Comparison of ENCODE assay signal across 19 cellular contexts in genomic region chr7:131586759-131587158, GRCh38. TPM values are rescaled to one million over a fixed set of nuclear protein-coding genes. Genes with fewer than 3 reads are reported as not detected.
A peak's percentile ranks its signal among the peaks of the same experiment; 100 is the strongest.
DNase-seq lines count a peak whose midpoint lies in the region; ATAC-seq, FAIRE-seq and TF ChIP-seq lines count a peak whose summit lies in the region.
"Had no signal": no experiment of that assay in that cellular context is flagged by ENCODE, and none has a peak within 500 bp of the region (broad histone marks: within the 10 kb centered on the region; RNA-seq: fewer than 3 reads in every experiment).

No MANE protein-coding gene starts in this region.

- no peaks in the 10 kb centered on the region for H3K79me2 ChIP-seq in endothelial cell of umbilical vein (ENCODE audit: control insufficient read depth, insufficient read depth, low read length)

- no peaks in the 10 kb centered on the region for H3K9me1 ChIP-seq in endothelial cell of umbilical vein (replicated peaks; ENCODE audit: control insufficient read depth, extremely low read depth, insufficient read depth, low read length)

- H3K9me3 Mint-ChIP-seq in CD4-positive, alpha-beta memory T cell = no peaks in the 10 kb centered on the region
- H3K9me3 Mint-ChIP-seq: CD14-positive monocyte, GM23338 had no signal

- peaks cover 2 to 10% of the 10 kb centered on the region in 2 donors for H3K27me3 Mint-ChIP-seq in CD4-positive, alpha-beta memory T cell

- no peak for TF ChIP-seq POLR2A in endothelial cell of umbilical vein (IDR thresholded peaks at IDR 0.05; ENCODE audit: low read depth, low read length)

- TF ChIP-seq CTCF in cardiac muscle cell (IDR thresholded peaks at IDR 0.05; ENCODE audit: low read depth, low read length) (no peak), WERI-Rb-1 (IDR thresholded peaks at IDR 0.05; ENCODE audit: low read depth, low read length) (no peak), endothelial cell of umbilical vein (IDR thresholded peaks at IDR 0.05; ENCODE audit: extremely low read depth in 1 of 2, insufficient read depth in 1 of 2, low read depth in 1 of 2, low read length in 2 of 2) (no peak), upper lobe of right lung (IDR thresholded peaks at IDR 0.05) (no peak)

- H3K9me3 ChIP-seq in cardiac muscle cell (ENCODE audit: low read depth) (no peaks in the 10 kb centered on the region), WERI-Rb-1 (ENCODE audit: severe bottlenecking) (no peaks in the 10 kb centered on the region), endothelial cell of umbilical vein (replicated peaks; ENCODE audit: control insufficient read depth, insufficient read depth, low read length) (no peaks in the 10 kb centered on the region), upper lobe of right lung (no peaks in the 10 kb centered on the region)
- H3K9me3 ChIP-seq in CD4-positive, alpha-beta memory T cell (ENCODE audit: control insufficient read depth in 1 of 2, low read length in 2 of 2) = no peaks in the 10 kb centered on the region

- intact Hi-C loops in cardiac septum (cut with DNase I) (no loop called here), endothelial cell of umbilical vein (cut with micrococcal nuclease) (no loop called here), upper lobe of right lung (cut with DNase I) (no loop called here)
- intact Hi-C loops in CD4-positive, alpha-beta memory T cell (cut with micrococcal nuclease) = no loop called here

- no peaks in the 10 kb centered on the region for H3K36me3 ChIP-seq in cardiac muscle cell
- H3K36me3 ChIP-seq in WERI-Rb-1 = no peaks in the 10 kb centered on the region
- H3K36me3 ChIP-seq in endothelial cell of umbilical vein (ENCODE audit: control insufficient read depth in 2 of 2, extremely low read depth in 1 of 2, insufficient read depth in 2 of 2, low read length in 2 of 2) = no peaks in the 10 kb centered on the region
- no peaks in the 10 kb centered on the region for H3K36me3 ChIP-seq in upper lobe of right lung
- H3K36me3 ChIP-seq in CD4-positive, alpha-beta memory T cell (ENCODE audit: insufficient read depth, low read length) = no peaks in the 10 kb centered on the region

- H3K27ac ChIP-seq in cardiac muscle cell (peak overlapping the region; percentile 92), WERI-Rb-1 (peak overlapping the region; percentile 15; the same call in 1 of the 2 replicates), endothelial cell of umbilical vein (ENCODE audit: insufficient read depth, low read depth, low read length) (no peak overlapping the region), upper lobe of right lung (no peak overlapping the region)
- no peak overlapping the region for H3K27ac ChIP-seq in CD4-positive, alpha-beta memory T cell (ENCODE audit: low read depth, low read length)
- H3K27ac ChIP-seq: KMS-11 had no signal

- peak; percentile 30 for ATAC-seq in upper lobe of right lung

- H3K4me3 ChIP-seq in cardiac muscle cell (no peak overlapping the region), WERI-Rb-1 (ENCODE audit: low read depth, low read length) (peak overlapping the region; percentile 11; the same call in 1 of the 2 replicates), endothelial cell of umbilical vein (replicated peaks in 1 of 3; ENCODE audit: insufficient read depth in 1 of 3, low read depth in 1 of 3, low read length in 3 of 3) (no peak overlapping the region), upper lobe of right lung (no peak overlapping the region)
- no peak overlapping the region for H3K4me3 ChIP-seq in CD4-positive, alpha-beta memory T cell (ENCODE audit: low read length in 2 of 2)
- H3K4me3 ChIP-seq: GM23338 had no signal

- H2AFZ ChIP-seq in endothelial cell of umbilical vein (ENCODE audit: low read depth, low read length) = no peak overlapping the region

- no TSS peak for BruUV-seq in endothelial cell of umbilical vein (replicated peaks; lab: Mats Ljungman, UMichigan)

- H3K27me3 ChIP-seq in cardiac muscle cell (no peaks in the 10 kb centered on the region), WERI-Rb-1 (ENCODE audit: insufficient read depth, low read depth, severe bottlenecking) (no peaks in the 10 kb centered on the region), endothelial cell of umbilical vein (ENCODE audit: control insufficient read depth in 2 of 2, insufficient read depth in 2 of 2, low read length in 2 of 2) (peaks cover 0 to 1% of the 10 kb centered on the region in 2 experiments), upper lobe of right lung (no peaks in the 10 kb centered on the region)
- no peaks in the 10 kb centered on the region for H3K27me3 ChIP-seq in CD4-positive, alpha-beta memory T cell (ENCODE audit: insufficient read depth, low read length)

- FAIRE-seq in endothelial cell of umbilical vein (lab: Jason Lieb, UNC) = peak; percentile 26

- CTCF ChIA-PET in endothelial cell of umbilical vein (lab: Charles Lee) = interaction anchor here (1.1 to 1.6 kb wide), 2 partner anchors 41 to 68 kb away, joined by 3 to 5 read pairs; no protein-coding TSS in a partner anchor
- CTCF ChIA-PET in CD4-positive, alpha-beta memory T cell (lab: Charles Lee; ENCODE audit: partially characterized antibody) = interaction anchor here (0.6 kb wide), 1 partner anchor 10 kb away, joined by 3 read pairs; no protein-coding TSS in a partner anchor

- H3K9ac ChIP-seq in endothelial cell of umbilical vein (replicated peaks; ENCODE audit: extremely low read depth, insufficient read depth, low read length) = no peak overlapping the region
- H3K9ac ChIP-seq: KMS-11 had no signal

- H3K4me3 Mint-ChIP-seq in CD4-positive, alpha-beta memory T cell = no peak overlapping the region
- H3K4me3 Mint-ChIP-seq: CD14-positive monocyte, GM23338 had no signal

- no peaks in the 10 kb centered on the region for H3K36me3 Mint-ChIP-seq in CD4-positive, alpha-beta memory T cell
- H3K36me3 Mint-ChIP-seq: CD14-positive monocyte had no signal

- dilution Hi-C loops in endothelial cell of umbilical vein (cut with MboI; ENCODE audit: extremely low pct_ligation_motif_present, low sequenced_read_pairs) = no loop called here

- POLR2A ChIA-PET in endothelial cell of umbilical vein (lab: Charles Lee) = no interaction called here
- POLR2A ChIA-PET in CD4-positive, alpha-beta memory T cell (lab: Charles Lee; ENCODE audit: partially characterized antibody) = no interaction called here

- peaks cover 0 to 4% (median 0%) of the 10 kb centered on the region in 4 donors for H3K4me1 Mint-ChIP-seq in CD4-positive, alpha-beta memory T cell
- H3K4me1 Mint-ChIP-seq: CD14-positive monocyte had no signal

- no peak overlapping the region for H3K4me2 ChIP-seq in endothelial cell of umbilical vein (ENCODE audit: insufficient read depth, low read length)
- H3K4me2 ChIP-seq: GM23338, KMS-11 had no signal

- no peak overlapping the region for H3K27ac Mint-ChIP-seq in CD4-positive, alpha-beta memory T cell
- H3K27ac Mint-ChIP-seq: CD14-positive monocyte, GM23338 had no signal

- DNase-seq in cardiac muscle cell (ENCODE audit: low read depth in 1 of 2, low spot score in 1 of 2) = no peak
- DNase-seq in cardiac septum (ENCODE audit: low spot score) = no peak
- no peak for DNase-seq in WERI-Rb-1
- DNase-seq in endothelial cell of umbilical vein (ENCODE audit: low read depth, low spot score) = no peak
- no peak for DNase-seq in upper lobe of right lung
- no peak for DNase-seq in NCI-H1436 treated with DMSO at 0.1 percent for 48 hours (lab: John Stamatoyannopoulos, UW)
- DNase-seq in CD4-positive, alpha-beta memory T cell = no peak
- no peak for DNase-seq in NCI-H2196 (lab: John Stamatoyannopoulos, UW; ENCODE audit: unreplicated experiment)
- DNase-seq: 8988T, DMS 273 treated with DMSO at 0.1 percent for 48 hours, DND-41, MV-4-11, NCI-H187, NCI-H2107, NCI-H2227 treated with DMSO at 0.1 percent for 48 hours, NCI-H524 treated with DMSO at 0.1 percent for 48 hours had no signal

- H3K4me1 ChIP-seq in cardiac muscle cell (ENCODE audit: low read depth) (peaks cover 31% of the 10 kb centered on the region), endothelial cell of umbilical vein (ENCODE audit: control insufficient read depth, extremely low read depth, insufficient read depth, low read length) (peaks cover 2% of the 10 kb centered on the region), upper lobe of right lung (no peaks in the 10 kb centered on the region)
- no peaks in the 10 kb centered on the region for H3K4me1 ChIP-seq in CD4-positive, alpha-beta memory T cell (ENCODE audit: insufficient read depth, low read length)

- no peaks in the 10 kb centered on the region for H4K20me1 ChIP-seq in endothelial cell of umbilical vein (replicated peaks; ENCODE audit: control insufficient read depth, extremely low read depth, insufficient read depth, low read length)

TF ChIP-seq in endothelial cell of umbilical vein, 7 proteins besides CTCF, POLR2A, EP300 and RAD21:
- TF ChIP-seq GATA2 (IDR thresholded peaks at IDR 0.05; ENCODE audit: insufficient read depth, insufficient read length, low read depth, low read length) (no peak), FOS (IDR thresholded peaks at IDR 0.05; ENCODE audit: borderline replicate concordance, insufficient read depth, low read length) (no peak), POLR2AphosphoS5 (IDR thresholded peaks at IDR 0.05; ENCODE audit: insufficient read depth, low read depth, low read length) (no peak), MAX (IDR thresholded peaks at IDR 0.05; ENCODE audit: insufficient read depth, insufficient read length) (no peak), EZH2 (IDR thresholded peaks at IDR 0.05; ENCODE audit: borderline replicate concordance, low read depth, low read length, severe bottlenecking) (no peak), JUN (IDR thresholded peaks at IDR 0.05; ENCODE audit: borderline replicate concordance, insufficient read depth, insufficient read length, low read depth) (no peak), MYC (IDR thresholded peaks at IDR 0.05; ENCODE audit: low read depth, low read length) (no peak)

RNA-seq across cellular contexts. Expression of gene PODXL, which starts 30.3 kb away (rescaled TPM):
- total RNA-seq in cardiac muscle cell = 52.5 and 58.5 TPM in 2 replicates
- polyA plus RNA-seq in cardiac muscle cell = 24.1 and 28.1 TPM in 2 replicates
- total RNA-seq in cardiac septum = 76.2 TPM
- 156 and 264 TPM in 2 replicates for total RNA-seq in endothelial cell of umbilical vein
- 86.4 and 97.3 TPM in 2 replicates for polyA plus RNA-seq in endothelial cell of umbilical vein
- polyA plus RNA-seq in endothelial cell of umbilical vein (2011; cell fraction: cytosol; rRNA removed) = 56.4 and 60.5 TPM in 2 replicates
- 106 and 108 TPM in 2 replicates for polyA plus RNA-seq in endothelial cell of umbilical vein (2011; cell fraction: nucleus; rRNA removed)
- 37.0 and 88.8 TPM in 2 replicates for polyA plus RNA-seq in endothelial cell of umbilical vein (2012)
- polyA minus RNA-seq in endothelial cell of umbilical vein = 119 and 146 TPM in 2 replicates
- polyA minus RNA-seq in endothelial cell of umbilical vein (2011; cell fraction: cytosol; rRNA and poly(A)+ RNA removed) = 55.5 TPM
- 52.4 and 55.8 TPM in 2 replicates for polyA minus RNA-seq in endothelial cell of umbilical vein (2011; cell fraction: nucleus; rRNA and poly(A)+ RNA removed)
- 99.9 TPM for total RNA-seq in upper lobe of right lung
- 1 to 10 TPM; 1.1 to 1.3 TPM for total RNA-seq in CD4-positive, alpha-beta memory T cell
- polyA plus RNA-seq in CD4-positive, alpha-beta memory T cell = 1 to 10 TPM in 1 of 2 donors, under 1 TPM in 1; 0.47 to 1.2 TPM

Comparison
In these comparisons a context has a peak if more than half of its experiments do, and no peak if none do; other contexts are left out.
1. H3K27ac ChIP-seq: peak in cardiac muscle cell (single experiment) and WERI-Rb-1 (single experiment); none in endothelial cell of umbilical vein (single experiment), upper lobe of right lung (single experiment) and CD4-positive, alpha-beta memory T cell (single experiment).
2. RNA of gene PODXL, which starts 30.3 kb away (total RNA-seq): 156 to 264 TPM in endothelial cell of umbilical vein, 99.9 TPM in upper lobe of right lung (single experiment), 76.2 TPM in cardiac septum (single experiment) and 52.5 to 58.5 TPM in cardiac muscle cell; 1.1 to 1.3 TPM in CD4-positive, alpha-beta memory T cell; every median in the first group is over 10 times any median in the second.